11 cellular contexts compared by ENCODE assay signal in the genomic region with DNA sequence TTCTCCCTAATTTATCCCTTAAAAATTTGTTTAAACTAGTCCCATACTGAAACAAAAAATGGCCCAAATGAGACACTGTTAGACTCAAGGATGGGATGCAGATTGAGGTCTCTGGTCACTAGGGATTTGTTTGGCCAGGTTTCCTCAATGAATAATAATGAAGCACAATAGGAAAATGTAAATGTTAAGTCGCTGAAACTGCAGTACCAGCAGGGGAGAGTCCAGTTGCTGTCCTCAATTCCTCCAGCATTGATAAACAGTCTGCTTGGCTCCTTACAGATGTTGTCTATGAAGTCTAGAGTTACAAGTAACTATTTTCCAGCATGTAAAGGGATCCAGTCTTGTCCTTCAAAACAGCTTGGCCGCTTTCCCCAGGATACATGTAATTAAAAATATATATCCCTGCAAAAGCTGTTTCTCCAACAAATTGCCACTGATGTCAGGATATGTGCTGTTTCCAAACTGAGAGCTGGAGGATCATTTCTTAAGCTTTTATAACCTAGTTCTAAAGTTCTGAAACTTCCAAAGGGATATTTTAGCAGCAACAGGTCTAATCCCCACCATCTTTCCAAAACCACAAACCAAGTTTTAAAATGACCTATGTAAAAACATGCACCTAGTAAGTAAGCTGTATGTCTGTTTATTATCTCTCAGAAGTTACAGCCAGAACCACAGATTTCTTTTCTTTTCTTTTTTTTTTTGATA. TPM values are rescaled to one million over a fixed set of nuclear protein-coding genes. Genes with fewer than 3 reads are reported as not detected.
DNase-seq lines count a peak whose midpoint lies in the region; ATAC-seq and TF ChIP-seq lines count a peak whose summit lies in the region.
"Had no signal": no experiment of that assay in that cellular context is flagged by ENCODE, and none has a peak within 500 bp of the region (broad histone marks: within the 10 kb centered on the region; RNA-seq: fewer than 3 reads in every experiment).

No MANE protein-coding gene starts in this region.

- intact Hi-C loops in transverse colon (cut with DNase I; ENCODE audit: low total_unique reads): no loop called here

- no peak overlapping the region for H3K27ac Mint-ChIP-seq in activated naive CD8-positive, alpha-beta T cell
- H3K27ac Mint-ChIP-seq in activated naive CD8-positive, alpha-beta T cell treated with anti-CD3 and anti-CD28 coated beads, Interleukin-2, amount 50 U/mL, for 24 hours: no peak overlapping the region
- H3K27ac Mint-ChIP-seq in endothelial cell (ENCODE audit: unreplicated experiment): no peak overlapping the region

- H3K36me3 Mint-ChIP-seq in activated naive CD8-positive, alpha-beta T cell: no peaks in the 10 kb centered on the region
- H3K36me3 Mint-ChIP-seq in activated naive CD8-positive, alpha-beta T cell treated with anti-CD3 and anti-CD28 coated beads, Interleukin-2, amount 50 U/mL, for 24 hours (ENCODE audit: low read depth): no peaks in the 10 kb centered on the region
- H3K36me3 Mint-ChIP-seq in endothelial cell (ENCODE audit: low read depth, unreplicated experiment): peaks cover 52% of the 10 kb centered on the region

- H3K9ac ChIP-seq in mucosa of rectum (ENCODE audit: low read depth in 1 of 2, low read length in 2 of 2) (no peak overlapping the region), trophoblast cell (ENCODE audit: low read length) (no peak overlapping the region)

- H3K4me2 ChIP-seq in trophoblast cell (ENCODE audit: low read length): no peak overlapping the region

- no peaks in the 10 kb centered on the region for H3K9me3 ChIP-seq in mucosa of rectum (ENCODE audit: control insufficient read depth in 2 of 2, low read length in 2 of 2)
- no peaks in the 10 kb centered on the region for H3K9me3 ChIP-seq in transverse colon
- H3K9me3 ChIP-seq in trophoblast cell (ENCODE audit: insufficient read depth, low read depth, low read length): no peaks in the 10 kb centered on the region

- peaks cover 13% of the 10 kb centered on the region for H3K4me1 Mint-ChIP-seq in activated naive CD8-positive, alpha-beta T cell (ENCODE audit: low read depth)
- peaks cover 8% of the 10 kb centered on the region for H3K4me1 Mint-ChIP-seq in activated naive CD8-positive, alpha-beta T cell treated with anti-CD3 and anti-CD28 coated beads, Interleukin-2, amount 50 U/mL, for 24 hours
- peaks cover 68% of the 10 kb centered on the region for H3K4me1 Mint-ChIP-seq in endothelial cell (ENCODE audit: unreplicated experiment)

- H3K18ac ChIP-seq in trophoblast cell (ENCODE audit: low read length): no peak overlapping the region

- no peak overlapping the region for H3K4ac ChIP-seq in trophoblast cell (ENCODE audit: low read depth, low read length)

- WGBS in transverse colon (ENCODE audit: low coverage in 1 of 2), 2 donors: 59 to 60% methylated on average over 2 of the region's 2 CpGs
- WGBS in trophoblast cell (ENCODE audit: extremely low coverage, insufficient coverage, insufficient read length): no CpG with 5 or more reads among the region's 2 CpGs

- TF ChIP-seq EP300 in transverse colon (IDR thresholded peaks at IDR 0.05; ENCODE audit: low read depth): no peak

- H2BK120ac ChIP-seq in trophoblast cell (ENCODE audit: insufficient read depth, low read length, poor library complexity): no peak overlapping the region

- no peaks in the 10 kb centered on the region for H3K27me3 ChIP-seq in mucosa of rectum (ENCODE audit: control insufficient read depth in 2 of 2, insufficient read depth in 2 of 2, low read length in 2 of 2)
- H3K27me3 ChIP-seq in transverse colon: no peaks in the 10 kb centered on the region
- no peaks in the 10 kb centered on the region for H3K27me3 ChIP-seq in trophoblast cell (ENCODE audit: insufficient read depth, low read length)

- in situ Hi-C loops in transverse colon (cut with MboI; ENCODE audit: low pct_ligation_motif_present in 1 of 4, low pct_unique_long_range_greater_than_20kb in 1 of 4, low sequenced_read_pairs in 3 of 4): no loop called here

- peak overlapping the region; percentile 34 for H3K4me3 Mint-ChIP-seq in activated naive CD8-positive, alpha-beta T cell
- H3K4me3 Mint-ChIP-seq in activated naive CD8-positive, alpha-beta T cell treated with anti-CD3 and anti-CD28 coated beads, Interleukin-2, amount 50 U/mL, for 24 hours: no peak overlapping the region
- H3K4me3 Mint-ChIP-seq in endothelial cell (ENCODE audit: unreplicated experiment): peak overlapping the region; percentile 98

- H3K27ac ChIP-seq in mucosa of rectum (ENCODE audit: low read depth in 2 of 2, low read length in 2 of 2) (peak overlapping the region in 1 of 2 donors; percentile 25), transverse colon (peak overlapping the region; percentile 91 to 98 (median 95)), trophoblast cell (ENCODE audit: low read depth, low read length) (no peak overlapping the region)

- peaks cover 22% of the 10 kb centered on the region for H3K27me3 Mint-ChIP-seq in activated naive CD8-positive, alpha-beta T cell
- H3K27me3 Mint-ChIP-seq in activated naive CD8-positive, alpha-beta T cell treated with anti-CD3 and anti-CD28 coated beads, Interleukin-2, amount 50 U/mL, for 24 hours: peaks cover 58% of the 10 kb centered on the region
- peaks cover 16% of the 10 kb centered on the region for H3K27me3 Mint-ChIP-seq in endothelial cell (ENCODE audit: unreplicated experiment)

- H4K8ac ChIP-seq in trophoblast cell (ENCODE audit: low read depth, low read length): no peak overlapping the region

- H3K79me2 ChIP-seq in trophoblast cell (ENCODE audit: control insufficient read depth, insufficient read depth, low read length, poor library complexity): peaks cover 4% of the 10 kb centered on the region

- no peaks in the 10 kb centered on the region for H3K9me3 Mint-ChIP-seq in activated naive CD8-positive, alpha-beta T cell (ENCODE audit: low read depth)
- H3K9me3 Mint-ChIP-seq in activated naive CD8-positive, alpha-beta T cell treated with anti-CD3 and anti-CD28 coated beads, Interleukin-2, amount 50 U/mL, for 24 hours: no peaks in the 10 kb centered on the region
- no peaks in the 10 kb centered on the region for H3K9me3 Mint-ChIP-seq in endothelial cell (ENCODE audit: unreplicated experiment)

- no peak overlapping the region for H3K14ac ChIP-seq in trophoblast cell (ENCODE audit: low read length)

- TF ChIP-seq CTCF in endothelial cell (IDR thresholded peaks at IDR 0.05; ENCODE audit: unreplicated experiment) (no peak), transverse colon (IDR thresholded peaks at IDR 0.05) (no peak)

- H3K4me3 ChIP-seq in mucosa of rectum (ENCODE audit: low read length in 2 of 2) (peak overlapping the region; percentile 30 to 75), transverse colon (peak overlapping the region; percentile 19 to 96 (median 63)), trophoblast cell (ENCODE audit: low read depth, low read length) (no peak overlapping the region)

- no peaks in the 10 kb centered on the region for H3K36me3 ChIP-seq in mucosa of rectum (ENCODE audit: control insufficient read depth in 2 of 2, insufficient read depth in 2 of 2, low read length in 2 of 2)
- no peaks in the 10 kb centered on the region for H3K36me3 ChIP-seq in transverse colon
- H3K36me3 ChIP-seq in trophoblast cell (ENCODE audit: control insufficient read depth in 1 of 2, insufficient read depth in 2 of 2, low read length in 2 of 2): peaks cover 3 to 13% of the 10 kb centered on the region in 2 experiments

- H3K23ac ChIP-seq in trophoblast cell (ENCODE audit: low read length): no peak overlapping the region

- no peak overlapping the region for H2AK5ac ChIP-seq in trophoblast cell (ENCODE audit: low read length)

- TF ChIP-seq POLR2A in transverse colon (IDR thresholded peaks at IDR 0.05): no peak

- peaks cover 13% of the 10 kb centered on the region for H3K79me1 ChIP-seq in trophoblast cell (ENCODE audit: low read length)

- no peak overlapping the region for H4K91ac ChIP-seq in trophoblast cell (ENCODE audit: low read depth, low read length)

- H2BK12ac ChIP-seq in trophoblast cell (ENCODE audit: low read length): no peak overlapping the region

- ATAC-seq in activated naive CD8-positive, alpha-beta T cell treated with anti-CD3 and anti-CD28 coated beads, Interleukin-2, amount 50 U/mL, for 24 hours: no peak

- H4K12ac ChIP-seq in trophoblast cell (ENCODE audit: low read depth, low read length): no peak overlapping the region

- H3K4me1 ChIP-seq in mucosa of rectum (ENCODE audit: control insufficient read depth in 2 of 2, insufficient read depth in 2 of 2, low read length in 2 of 2) (peaks cover 2 to 6% of the 10 kb centered on the region in 2 donors), transverse colon (peaks cover 10 to 38% (median 22%) of the 10 kb centered on the region in 4 donors), trophoblast cell (ENCODE audit: control insufficient read depth in 1 of 2, insufficient read depth in 2 of 2, low read length in 2 of 2) (peaks cover 9 to 11% of the 10 kb centered on the region in 2 experiments)

- DNase-seq in activated naive CD8-positive, alpha-beta T cell treated with anti-CD3 and anti-CD28 coated beads, Interleukin-2, amount 50 U/mL, for 24 hours: no peak
- DNase-seq in endothelial cell (ENCODE audit: low spot score): no peak
- no peak for DNase-seq in transverse colon
- no peak for DNase-seq in trophoblast cell
- no peak for DNase-seq in AG08395 (ENCODE audit: low spot score)
- DNase-seq in activated CD8-positive, alpha-beta memory T cell treated with anti-CD3 and anti-CD28 coated beads for 24 hours: no peak
- DNase-seq: ACHN, NCI-H446 treated with DMSO at 0.1 percent for 48 hours, SW 1271 had no signal

- H2BK5ac ChIP-seq in trophoblast cell (ENCODE audit: low read depth, low read length, poor library complexity): no peak overlapping the region

- H2AFZ ChIP-seq in trophoblast cell (ENCODE audit: insufficient read depth, low read length, poor library complexity): no peak overlapping the region

RNA-seq across cellular contexts. Expression of gene FZD4, which starts 2.1 kb away (rescaled TPM):
- total RNA-seq in endothelial cell (ENCODE audit: unreplicated experiment) (71.5 TPM), transverse colon (10 to 100 TPM in 3 of 4 donors, 1 to 10 TPM in 1; 9.1 to 27.1 (median 18.1) TPM)
- polyA plus RNA-seq in trophoblast cell (2013): 2.8 and 3.0 TPM in 2 replicates
